ENCODE assay signal across 13 cellular contexts in genomic region chr5:138065102-138065501, GRCh38. TPM values are rescaled to one million over a fixed set of nuclear protein-coding genes. Genes with fewer than 3 reads are reported as not detected.
DNase-seq lines count a peak whose midpoint lies in the region; ATAC-seq and TF ChIP-seq lines count a peak whose summit lies in the region.
"Had no signal": no experiment of that assay in that cellular context is flagged by ENCODE, and none has a peak within 500 bp of the region (broad histone marks: within the 10 kb centered on the region; RNA-seq: fewer than 3 reads in every experiment).

No MANE protein-coding gene starts in this region.

- peaks cover 2% of the 10 kb centered on the region for H3K27me3 Mint-ChIP-seq in endothelial cell (ENCODE audit: unreplicated experiment)
- H3K27me3 Mint-ChIP-seq: activated naive CD4-positive, alpha-beta T cell treated with anti-CD3 and anti-CD28 coated beads, Interleukin-2, amount 50 U/mL, for 24 hours had no signal

- no peak overlapping the region for H3K4me3 Mint-ChIP-seq in endothelial cell (ENCODE audit: unreplicated experiment)
- H3K4me3 Mint-ChIP-seq: activated naive CD4-positive, alpha-beta T cell treated with anti-CD3 and anti-CD28 coated beads, Interleukin-2, amount 50 U/mL, for 24 hours; mesothelial cell of epicardium; T-cell had no signal

- TF ChIP-seq POLR2A in NB4 (IDR thresholded peaks at IDR 0.05; ENCODE audit: extremely low read depth, insufficient read length): no peak
- TF ChIP-seq POLR2A in Peyer's patch (IDR thresholded peaks at IDR 0.05): no peak

- ATAC-seq in heart right ventricle (no peak), left cardiac atrium (no peak)
- ATAC-seq: T-cell had no signal

- H3K9me3 ChIP-seq in heart right ventricle (no peaks in the 10 kb centered on the region), Peyer's patch (no peaks in the 10 kb centered on the region)
- H3K9me3 ChIP-seq: testis had no signal

- peaks cover 0 to 6% (median 0%) of the 10 kb centered on the region in 9 donors for H3K4me1 ChIP-seq in heart right ventricle
- H3K4me1 ChIP-seq in Peyer's patch: no peaks in the 10 kb centered on the region

- intact Hi-C loops in heart right ventricle (cut with DNase I): loop anchor here in 1 of 10 donors (5.0 kb wide), 1 partner anchor 33 kb away; the partner anchor contains the start of gene FAM13B
- intact Hi-C loops in left cardiac atrium (cut with DNase I): no loop called here

- DNase-seq in heart right ventricle: no peak
- DNase-seq in left cardiac atrium: no peak
- DNase-seq in NB4 (ENCODE audit: low read depth): peak; percentile 24
- DNase-seq in endothelial cell (ENCODE audit: low spot score): peak; percentile 39
- peak; percentile 38 for DNase-seq in stimulated activated CD8-positive, alpha-beta memory T cell treated with anti-CD3 and anti-CD28 coated beads, Interleukin-4, amount 100 ng/mL, for 48 hours
- DNase-seq in SIG-M5 (lab: John Stamatoyannopoulos, UW): no peak
- no peak for DNase-seq in NCI-H345 treated with DMSO at 0.1 percent for 48 hours (lab: John Stamatoyannopoulos, UW; ENCODE audit: unreplicated experiment)
- DNase-seq in Peyer's patch: no peak
- DNase-seq: NCI-H1436 treated with DMSO at 0.1 percent for 48 hours, testis had no signal

- H3K36me3 ChIP-seq in heart right ventricle: no peaks in the 10 kb centered on the region
- H3K36me3 ChIP-seq in Peyer's patch: no peaks in the 10 kb centered on the region

- no peaks in the 10 kb centered on the region for H3K36me3 Mint-ChIP-seq in endothelial cell (ENCODE audit: low read depth, unreplicated experiment)
- H3K36me3 Mint-ChIP-seq: activated naive CD4-positive, alpha-beta T cell treated with anti-CD3 and anti-CD28 coated beads, Interleukin-2, amount 50 U/mL, for 24 hours; mesothelial cell of epicardium; T-cell had no signal

- H3K27ac ChIP-seq in heart right ventricle (no peak overlapping the region), Peyer's patch (no peak overlapping the region)

- no peaks in the 10 kb centered on the region for H3K4me1 Mint-ChIP-seq in endothelial cell (ENCODE audit: unreplicated experiment)
- H3K4me1 Mint-ChIP-seq: mesothelial cell of epicardium had no signal

- 64 to 65% methylated on average over 5 of the region's 5 CpGs for WGBS in heart right ventricle, 2 donors

- no peaks in the 10 kb centered on the region for H3K9me3 Mint-ChIP-seq in endothelial cell (ENCODE audit: unreplicated experiment)
- H3K9me3 Mint-ChIP-seq: activated naive CD4-positive, alpha-beta T cell treated with anti-CD3 and anti-CD28 coated beads, Interleukin-2, amount 50 U/mL, for 24 hours; mesothelial cell of epicardium; T-cell had no signal

- no peaks in the 10 kb centered on the region for H3K27me3 ChIP-seq in heart right ventricle
- H3K27me3 ChIP-seq in Peyer's patch: no peaks in the 10 kb centered on the region
- H3K27me3 ChIP-seq: testis had no signal

- H3K27ac Mint-ChIP-seq in endothelial cell (ENCODE audit: unreplicated experiment): no peak overlapping the region
- H3K27ac Mint-ChIP-seq: activated naive CD4-positive, alpha-beta T cell treated with anti-CD3 and anti-CD28 coated beads, Interleukin-2, amount 50 U/mL, for 24 hours; mesothelial cell of epicardium; T-cell had no signal

- no peak overlapping the region for H3K4me3 ChIP-seq in heart right ventricle
- no peak overlapping the region for H3K4me3 ChIP-seq in NB4 (ENCODE audit: low read depth, low read length)
- no peak overlapping the region for H3K4me3 ChIP-seq in Peyer's patch
- H3K4me3 ChIP-seq: testis had no signal

- TF ChIP-seq CTCF in heart right ventricle (IDR thresholded peaks at IDR 0.05) (peak in 7 of 9 donors; percentile 6 to 32 (median 21)), NB4 (IDR thresholded peaks at IDR 0.05; ENCODE audit: low read depth, low read length) (peak; percentile 61), endothelial cell (IDR thresholded peaks at IDR 0.05; ENCODE audit: unreplicated experiment) (no peak), Peyer's patch (IDR thresholded peaks at IDR 0.05) (no peak)

RNA-seq across cellular contexts. Expression of gene WNT8A, which starts 18.7 kb away (rescaled TPM):
- total RNA-seq in heart right ventricle (not detected), left cardiac atrium (not detected), endothelial cell (ENCODE audit: unreplicated experiment) (0.69 TPM), Peyer's patch (not detected)
- not detected for polyA plus RNA-seq in heart right ventricle
- total RNA-seq: mesothelial cell of epicardium, T-cell had no signal

RNA-seq across cellular contexts. Expression of gene FAM13B, which starts 32.2 kb away (rescaled TPM):
- 10 to 100 TPM; 22.4 to 47.4 (median 32.1) TPM for total RNA-seq in heart right ventricle
- polyA plus RNA-seq in heart right ventricle: 10 to 100 TPM in 1 of 2 donors, 1 to 10 TPM in 1; 8.8 to 12.1 TPM
- total RNA-seq in left cardiac atrium: 10 to 100 TPM; 28.1 to 34.7 TPM
- 31.2 TPM for total RNA-seq in endothelial cell (ENCODE audit: unreplicated experiment)
- total RNA-seq in Peyer's patch: 10 to 100 TPM; 21.9 to 92.4 (median 32.7) TPM

Comparison
In these comparisons a context has a peak if more than half of its experiments do, and no peak if none do; other contexts are left out.
1. DNase-seq: peak in NB4 (single experiment), endothelial cell (single experiment) and stimulated activated CD8-positive, alpha-beta memory T cell treated with anti-CD3 and anti-CD28 coated beads, Interleukin-4, amount 100 ng/mL, for 48 hours (single experiment); none in heart right ventricle (0 of 2), left cardiac atrium (single experiment), SIG-M5 (single experiment), NCI-H345 treated with DMSO at 0.1 percent for 48 hours (single experiment) and Peyer's patch (0 of 3).
2. CTCF ChIP-seq: peak in heart right ventricle (7 of 9) and NB4 (single experiment); none in endothelial cell (single experiment) and Peyer's patch (0 of 6).